8 cellular contexts compared by ENCODE assay signal in genomic region chr18:9614401-9615279, GRCh38. TPM values are rescaled to one million over a fixed set of nuclear protein-coding genes. Genes with fewer than 3 reads are reported as not detected.
DNase-seq lines count a peak whose midpoint lies in the region; ATAC-seq, FAIRE-seq and TF ChIP-seq lines count a peak whose summit lies in the region.

Gene PPP4R1, minus strand, starts transcription at chr18:9614559. Its CDS starts 75 bp downstream, at chr18:9614484.

- H3K4me3 ChIP-seq in SJSA1 (peak within 1 kb of the TSS; percentile 76), gastroesophageal sphincter (peak within 1 kb of the TSS; percentile 68 to 95), neuron (ENCODE audit: low read length) (peak within 1 kb of the TSS; percentile 97)

- peak; percentile 42 to 61 for TF ChIP-seq POLR2A in gastroesophageal sphincter (IDR thresholded peaks at IDR 0.05)

- intact Hi-C loops in activated naive CD4-positive, alpha-beta T cell treated with anti-CD3 and anti-CD28 coated beads for 36 hours (cut with micrococcal nuclease), result loop anchor here (5.0 to 10.0 kb wide), 6 partner anchors 60 to 1002 kb away; partner anchors contain the start of genes ANKRD12, NAPG and NDUFV2

- no peak within 1 kb of the TSS for H2AFZ ChIP-seq in neuron (ENCODE audit: low read depth, low read length)

- H3K36me3 ChIP-seq in SJSA1 (peaks cover 29% of the 10 kb centered on the region), gastroesophageal sphincter (peaks cover 0 to 10% of the 10 kb centered on the region in 2 donors), neuron (ENCODE audit: insufficient read depth, low read length) (peaks cover 9% of the 10 kb centered on the region)

- no peaks in the 10 kb centered on the region for H3K9me3 Mint-ChIP-seq in IgD-negative memory B cell
- no peaks in the 10 kb centered on the region for H3K9me3 Mint-ChIP-seq in activated naive CD4-positive, alpha-beta T cell treated with anti-CD3 and anti-CD28 coated beads for 36 hours

- peak within 1 kb of the TSS; percentile 78 to 96 (median 95) for H3K27ac Mint-ChIP-seq in IgD-negative memory B cell
- peak within 1 kb of the TSS; percentile 77 for H3K27ac Mint-ChIP-seq in activated naive CD4-positive, alpha-beta T cell treated with anti-CD3 and anti-CD28 coated beads for 36 hours

- CTCF ChIA-PET in activated naive CD4-positive, alpha-beta T cell treated with anti-CD3 and anti-CD28 coated beads for 36 hours (lab: Charles Lee), result interaction anchor here (1.1 kb wide), 1 partner anchor 22 kb away, joined by 3 read pairs; no protein-coding TSS in a partner anchor

- FAIRE-seq in D721Med (lab: Jason Lieb, UNC), result no peak

- H3K4me1 ChIP-seq in SJSA1 (replicated peaks) (peaks cover 56% of the 10 kb centered on the region), gastroesophageal sphincter (peaks cover 0 to 51% (median 5%) of the 10 kb centered on the region in 3 donors), neuron (ENCODE audit: insufficient read depth, low read length) (peaks cover 28% of the 10 kb centered on the region)

- H3K4me1 Mint-ChIP-seq in IgD-negative memory B cell, result peaks cover 18 to 27% (median 24%) of the 10 kb centered on the region in 3 donors
- H3K4me1 Mint-ChIP-seq in activated naive CD4-positive, alpha-beta T cell treated with anti-CD3 and anti-CD28 coated beads for 36 hours (ENCODE audit: low read depth), result peaks cover 29% of the 10 kb centered on the region

- no peak for TF ChIP-seq EP300 in gastroesophageal sphincter (IDR thresholded peaks at IDR 0.05)

- H3K27me3 Mint-ChIP-seq in IgD-negative memory B cell, result no peaks in the 10 kb centered on the region
- no peaks in the 10 kb centered on the region for H3K27me3 Mint-ChIP-seq in activated naive CD4-positive, alpha-beta T cell treated with anti-CD3 and anti-CD28 coated beads for 36 hours (ENCODE audit: low read depth)

- peak; percentile 49 for ATAC-seq in GM21447 (IDR thresholded peaks at IDR 0.05; ENCODE audit: unreplicated experiment)
- ATAC-seq in gastroesophageal sphincter, result peak; percentile 90

- no CpG with 5 or more reads among the region's 127 CpGs for WGBS in gastroesophageal sphincter (ENCODE audit: low coverage in 1 of 2), 2 donors

- H3K9me3 ChIP-seq in SJSA1 (replicated peaks), result no peaks in the 10 kb centered on the region
- no peaks in the 10 kb centered on the region for H3K9me3 ChIP-seq in gastroesophageal sphincter
- peaks cover 5% of the 10 kb centered on the region for H3K9me3 ChIP-seq in neuron (ENCODE audit: low read length)

- TF ChIP-seq CTCF in D721Med (IDR thresholded peaks at IDR 0.05; ENCODE audit: insufficient read depth, missing control alignments) (no peak), gastroesophageal sphincter (IDR thresholded peaks at IDR 0.05) (no peak), subcutaneous adipose tissue (IDR thresholded peaks at IDR 0.05; ENCODE audit: low read depth) (no peak)

- peak within 1 kb of the TSS; percentile 90 to 100 (median 96) for H3K4me3 Mint-ChIP-seq in IgD-negative memory B cell
- peak within 1 kb of the TSS; percentile 93 for H3K4me3 Mint-ChIP-seq in activated naive CD4-positive, alpha-beta T cell treated with anti-CD3 and anti-CD28 coated beads for 36 hours

- H3K36me3 Mint-ChIP-seq in IgD-negative memory B cell, result peaks cover 4% of the 10 kb centered on the region
- H3K36me3 Mint-ChIP-seq in activated naive CD4-positive, alpha-beta T cell treated with anti-CD3 and anti-CD28 coated beads for 36 hours (ENCODE audit: low read depth), result peaks cover 8% of the 10 kb centered on the region

- DNase-seq in D721Med (ENCODE audit: insufficient read length, low spot score) (peak; percentile 47), SJSA1 (ENCODE audit: low read depth in 1 of 2, low spot score in 2 of 2) (peak; percentile 81 to 83)
- peak; percentile 71 for DNase-seq in activated naive CD4-positive, alpha-beta T cell treated with anti-CD3 and anti-CD28 coated beads for 36 hours

- H3K27ac ChIP-seq in SJSA1 (peak within 1 kb of the TSS; percentile 93), gastroesophageal sphincter (peak within 1 kb of the TSS; percentile 83 to 99 (median 98))

- H3K27me3 ChIP-seq in SJSA1 (replicated peaks) (no peaks in the 10 kb centered on the region), gastroesophageal sphincter (no peaks in the 10 kb centered on the region), neuron (ENCODE audit: insufficient read depth, low read length) (no peaks in the 10 kb centered on the region)

RNA-seq across cellular contexts. Expression of gene PPP4R1, which starts in this region (rescaled TPM):
- 12.6 TPM for polyA plus RNA-seq in IgD-negative memory B cell
- total RNA-seq in SJSA1 (2014; rRNA removed; shearing (Covaris generic)), result 118 and 130 TPM in 2 replicates
- 10 to 100 TPM; 23.0 to 23.6 TPM for total RNA-seq in activated naive CD4-positive, alpha-beta T cell treated with anti-CD3 and anti-CD28 coated beads for 36 hours
- total RNA-seq in gastroesophageal sphincter (100 to 1,000 TPM in 3 of 4 donors, 10 to 100 TPM in 1; 91.1 to 174 (median 117) TPM), subcutaneous adipose tissue (10 to 100 TPM; 61.7 to 96.0 (median 79.2) TPM)

Comparison
In these comparisons a context has a peak if more than half of its experiments do, and no peak if none do; other contexts are left out.
1. Peak in every context shown above with its lines: DNase-seq, ATAC-seq, H3K4me3 ChIP-seq and H3K27ac ChIP-seq.